Comparison of ENCODE assay signal across 24 cellular contexts in the genomic region with DNA sequence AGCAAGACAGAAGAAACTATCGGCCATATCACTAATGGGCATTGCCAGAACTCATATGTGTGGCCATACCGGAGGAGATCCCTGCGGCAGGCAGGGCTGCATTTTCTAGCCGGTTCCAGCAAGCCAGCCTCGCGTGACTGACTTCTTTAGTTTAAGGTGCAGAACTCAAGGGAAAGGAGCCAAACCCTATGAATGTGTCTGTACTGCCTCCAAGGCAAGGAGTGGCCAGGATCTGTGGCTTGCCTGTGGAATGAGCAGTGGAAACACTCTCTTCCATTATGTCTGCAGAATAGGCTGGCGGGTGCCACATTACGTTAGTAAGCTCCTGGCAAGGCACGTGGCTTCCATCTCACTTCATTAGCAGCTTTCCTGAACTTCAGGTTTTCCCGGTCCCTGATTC.
A peak's percentile ranks its signal among the peaks of the same experiment; 100 is the strongest.
DNase-seq lines count a peak whose midpoint lies in the region; ATAC-seq, FAIRE-seq and TF ChIP-seq lines count a peak whose summit lies in the region.
"Had no signal": no experiment of that assay in that cellular context is flagged by ENCODE, and none has a peak within 500 bp of the region (broad histone marks: within the 10 kb centered on the region; RNA-seq: fewer than 3 reads in every experiment).

No MANE protein-coding gene starts in this region.

- no peaks in the 10 kb centered on the region for H3F3A ChIP-seq in GM23248 (ENCODE audit: insufficient read depth)

- H3K79me2 ChIP-seq in astrocyte (ENCODE audit: insufficient read depth, low read length), result no peaks in the 10 kb centered on the region
- H3K79me2 ChIP-seq in GM23248 (ENCODE audit: insufficient read depth), result no peaks in the 10 kb centered on the region

- H3K4me1 ChIP-seq in astrocyte (ENCODE audit: insufficient read depth, low read length), result no peaks in the 10 kb centered on the region
- H3K4me1 ChIP-seq in foreskin keratinocyte, result peaks cover 7% of the 10 kb centered on the region
- peaks cover 0 to 16% (median 10%) of the 10 kb centered on the region in 4 donors for H3K4me1 ChIP-seq in sigmoid colon
- no peaks in the 10 kb centered on the region for H3K4me1 ChIP-seq in GM23248 (ENCODE audit: insufficient read depth)
- H3K4me1 ChIP-seq: colonic mucosa, heart right ventricle, Peyer's patch, testis had no signal

- H3K27ac ChIP-seq in astrocyte (ENCODE audit: low read depth, low read length) (no peak overlapping the region), foreskin keratinocyte (no peak overlapping the region), sigmoid colon (peak overlapping the region in 3 of 4 donors; percentile 22 to 53 (median 50)), GM23248 (no peak overlapping the region)
- H3K27ac ChIP-seq: colonic mucosa, heart right ventricle, Peyer's patch, testis had no signal

- H3K4me1 Mint-ChIP-seq in astrocyte (ENCODE audit: low read depth, unreplicated experiment), result no peaks in the 10 kb centered on the region
- H3K4me1 Mint-ChIP-seq: activated CD4-positive, alpha-beta T cell treated with anti-CD3 and anti-CD28 coated beads, Interleukin-2, amount 10 ng/mL, durations not matched to agents 7 days and 5 days; activated naive CD8-positive, alpha-beta T cell treated with anti-CD3 and anti-CD28 coated beads for 36 hours; CD14-positive monocyte; H9; stimulated activated effector memory CD8-positive, alpha-beta T cell treated with anti-CD3 and anti-CD28 coated beads, Interleukin-12 subunit alpha, Interleukin-12 subunit beta, amount 100 ng/mL, for 72 hours had no signal

- TF ChIP-seq CTCF in astrocyte (IDR thresholded peaks at IDR 0.05; ENCODE audit: insufficient read depth, low read depth, low read length) (no peak), foreskin keratinocyte (conservative IDR thresholded peaks at IDR 0.05) (no peak), sigmoid colon (IDR thresholded peaks at IDR 0.05) (no peak)

- H3K4me2 ChIP-seq in astrocyte (ENCODE audit: low read length), result no peak overlapping the region
- no peak overlapping the region for H3K4me2 ChIP-seq in GM23248 (ENCODE audit: unreplicated experiment)

- H3K27me3 ChIP-seq in astrocyte (ENCODE audit: insufficient read depth, low read length) (no peaks in the 10 kb centered on the region), foreskin keratinocyte (no peaks in the 10 kb centered on the region), sigmoid colon (no peaks in the 10 kb centered on the region), GM23248 (replicated peaks; ENCODE audit: insufficient read depth) (no peaks in the 10 kb centered on the region)
- H3K27me3 ChIP-seq: breast epithelium, colonic mucosa, heart right ventricle, Peyer's patch, testis had no signal

- H3K36me3 ChIP-seq in astrocyte (ENCODE audit: insufficient read depth, low read length), result no peaks in the 10 kb centered on the region
- no peaks in the 10 kb centered on the region for H3K36me3 ChIP-seq in sigmoid colon
- H3K36me3 ChIP-seq in GM23248 (ENCODE audit: low read depth), result no peaks in the 10 kb centered on the region
- H3K36me3 ChIP-seq: breast epithelium, colonic mucosa, heart right ventricle, Peyer's patch had no signal

- H3K9me3 ChIP-seq in astrocyte (ENCODE audit: insufficient read depth, low read depth, low read length) (no peaks in the 10 kb centered on the region), sigmoid colon (no peaks in the 10 kb centered on the region), GM23248 (ENCODE audit: low read depth) (no peaks in the 10 kb centered on the region)
- H3K9me3 ChIP-seq: breast epithelium, colonic mucosa, heart right ventricle, Peyer's patch, testis had no signal

- no peaks in the 10 kb centered on the region for H3K9me2 ChIP-seq in GM23248 (ENCODE audit: insufficient read depth)

- no peaks in the 10 kb centered on the region for H3K36me3 Mint-ChIP-seq in astrocyte (ENCODE audit: low read depth, unreplicated experiment)
- H3K36me3 Mint-ChIP-seq: activated naive CD8-positive, alpha-beta T cell treated with anti-CD3 and anti-CD28 coated beads for 36 hours; CD14-positive monocyte; stimulated activated effector memory CD8-positive, alpha-beta T cell treated with anti-CD3 and anti-CD28 coated beads, Interleukin-12 subunit alpha, Interleukin-12 subunit beta, amount 100 ng/mL, for 72 hours had no signal

- WGBS in sigmoid colon, 2 donors, result 92 to 94% methylated on average over 10 of the region's 10 CpGs
- WGBS in GM23248 (ENCODE audit: low coverage in 1 of 2, low lambda C conversion rate in 2 of 2, missing lambda C conversion rate in 2 of 2), 2 experiments, result 94% methylated on average over 10 of the region's 10 CpGs

- H4K20me1 ChIP-seq in astrocyte (ENCODE audit: insufficient read depth, low read length), result no peaks in the 10 kb centered on the region
- no peaks in the 10 kb centered on the region for H4K20me1 ChIP-seq in GM23248 (ENCODE audit: insufficient read depth)

- peak; percentile 76 for ATAC-seq in foreskin keratinocyte
- ATAC-seq in GM18519 (IDR thresholded peaks at IDR 0.05; ENCODE audit: low FRiP score, unreplicated experiment), result no peak
- ATAC-seq: effector memory CD8-positive, alpha-beta T cell; left ventricle myocardium superior; stimulated activated effector memory CD8-positive, alpha-beta T cell treated with anti-CD3 and anti-CD28 coated beads, Interleukin-12 subunit alpha, Interleukin-12 subunit beta, amount 100 ng/mL, for 72 hours had no signal

- H3K9me3 Mint-ChIP-seq in astrocyte (ENCODE audit: unreplicated experiment), result peaks cover 1% of the 10 kb centered on the region
- H3K9me3 Mint-ChIP-seq: activated CD4-positive, alpha-beta T cell treated with anti-CD3 and anti-CD28 coated beads, Interleukin-2, amount 10 ng/mL, durations not matched to agents 7 days and 5 days; activated T-helper 2 cell treated with anti-CD3 and anti-CD28 coated beads, Interferon-gamma antibody, Interleukin-2, Interleukin-4, amounts not matched to agents 10 μg/mL and 5 μg/mL and 100 μg/mL, durations not matched to agents 14 hours and 24 hours and 36 hours; effector memory CD8-positive, alpha-beta T cell; stimulated activated effector memory CD8-positive, alpha-beta T cell treated with anti-CD3 and anti-CD28 coated beads, Interleukin-12 subunit alpha, Interleukin-12 subunit beta, amount 100 ng/mL, for 72 hours had no signal

- H3K4me3 ChIP-seq in astrocyte (ENCODE audit: insufficient read depth, low read depth, low read length) (no peak overlapping the region), sigmoid colon (no peak overlapping the region), GM23248 (no peak overlapping the region)
- H3K4me3 ChIP-seq: breast epithelium, colonic mucosa, heart right ventricle, Peyer's patch, testis had no signal

- TF ChIP-seq POLR2A in sigmoid colon (IDR thresholded peaks at IDR 0.05), result no peak

- H2AFZ ChIP-seq in astrocyte (ENCODE audit: low read depth, low read length), result no peak overlapping the region
- H2AFZ ChIP-seq in GM23248, result no peak overlapping the region

- intact Hi-C loops in sigmoid colon (cut with DNase I), result no loop called here

- in situ Hi-C loops in GM23248 (cut with MboI), result no loop called here

- H3K27me3 Mint-ChIP-seq in astrocyte (ENCODE audit: low read depth, unreplicated experiment), result peaks cover 11% of the 10 kb centered on the region

- H3K4me3 Mint-ChIP-seq in astrocyte (ENCODE audit: unreplicated experiment), result no peak overlapping the region
- H3K4me3 Mint-ChIP-seq: activated CD4-positive, alpha-beta T cell treated with anti-CD3 and anti-CD28 coated beads, Interleukin-2, amount 10 ng/mL, durations not matched to agents 7 days and 5 days; activated naive CD8-positive, alpha-beta T cell treated with anti-CD3 and anti-CD28 coated beads for 36 hours; effector memory CD8-positive, alpha-beta T cell; H9; nephron progenitor cell; stimulated activated effector memory CD8-positive, alpha-beta T cell treated with anti-CD3 and anti-CD28 coated beads, Interleukin-12 subunit alpha, Interleukin-12 subunit beta, amount 100 ng/mL, for 72 hours had no signal

- FAIRE-seq in astrocyte (lab: Jason Lieb, UNC), result no peak
- FAIRE-seq: A204.1 had no signal

- no peak overlapping the region for H3K9ac ChIP-seq in astrocyte (ENCODE audit: low read length)
- no peak overlapping the region for H3K9ac ChIP-seq in GM23248

- H3K27ac Mint-ChIP-seq in astrocyte (ENCODE audit: unreplicated experiment), result no peak overlapping the region
- H3K27ac Mint-ChIP-seq: activated CD4-positive, alpha-beta T cell treated with anti-CD3 and anti-CD28 coated beads, Interleukin-2, amount 10 ng/mL, durations not matched to agents 7 days and 5 days; activated naive CD8-positive, alpha-beta T cell treated with anti-CD3 and anti-CD28 coated beads for 36 hours; activated T-helper 2 cell treated with anti-CD3 and anti-CD28 coated beads, Interferon-gamma antibody, Interleukin-2, Interleukin-4, amounts not matched to agents 10 μg/mL and 5 μg/mL and 100 μg/mL, durations not matched to agents 14 hours and 24 hours and 36 hours; CD14-positive monocyte; effector memory CD8-positive, alpha-beta T cell; H9; nephron progenitor cell; stimulated activated effector memory CD8-positive, alpha-beta T cell treated with anti-CD3 and anti-CD28 coated beads, Interleukin-12 subunit alpha, Interleukin-12 subunit beta, amount 100 ng/mL, for 72 hours had no signal

- TF ChIP-seq EP300 in sigmoid colon (IDR thresholded peaks at IDR 0.05), result peak in 1 of 4 donors; percentile 28

- DNase-seq in AG20443 (ENCODE audit: low spot score) (peak; percentile 16), astrocyte (ENCODE audit: low read depth) (peak; percentile 80), foreskin keratinocyte (peak; percentile 81 to 94), sigmoid colon (peak; percentile 78), D341Med (ENCODE audit: low spot score) (no peak), GM23248 (no peak), DMS79 (lab: John Stamatoyannopoulos, UW) (no peak)
- DNase-seq: activated CD4-positive, alpha-beta T cell treated with anti-CD3 and anti-CD28 coated beads, Interleukin-2, amount 10 ng/mL, durations not matched to agents 7 days and 5 days; activated naive CD8-positive, alpha-beta T cell treated with anti-CD3 and anti-CD28 coated beads for 36 hours; colonic mucosa; effector memory CD8-positive, alpha-beta T cell; H9; heart right ventricle; left ventricle myocardium superior; NCI-H524 treated with DMSO at 0.1 percent for 48 hours; nephron progenitor cell; Peyer's patch; testis had no signal

Comparison
In these comparisons a context has a peak if more than half of its experiments do, and no peak if none do; other contexts are left out.
1. DNase-seq: peak in AG20443 (single experiment), astrocyte (single experiment), foreskin keratinocyte (2 of 2) and sigmoid colon (single experiment); none in D341Med (single experiment), GM23248 (single experiment) and DMS79 (single experiment).
2. H3K27ac ChIP-seq: peak in sigmoid colon (3 of 4); none in astrocyte (single experiment), foreskin keratinocyte (single experiment) and GM23248 (single experiment).